8 cellular contexts compared by ENCODE assay signal in the genomic region with DNA sequence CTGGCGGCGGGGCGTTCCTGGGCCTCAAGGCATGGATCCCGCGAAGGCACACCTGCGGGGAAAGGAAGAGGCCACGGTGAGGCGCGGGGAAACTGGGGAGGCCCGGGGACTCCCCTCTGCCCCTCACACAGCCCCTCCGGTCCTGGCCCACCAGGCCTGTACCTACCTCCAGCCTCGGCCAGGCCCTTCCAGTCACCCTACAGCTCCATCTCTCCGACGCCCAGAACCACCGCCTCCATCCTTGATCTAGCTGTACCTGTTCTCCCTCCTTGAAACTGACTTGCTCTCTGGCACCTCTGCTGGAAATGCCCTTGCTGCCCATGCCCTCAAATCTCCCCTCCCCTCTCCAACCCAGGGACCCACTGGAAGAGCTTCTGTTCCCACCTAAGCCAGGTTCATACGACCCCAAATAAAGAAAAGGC. TPM values are rescaled to one million over a fixed set of nuclear protein-coding genes. Genes with fewer than 3 reads are reported as not detected.
DNase-seq lines count a peak whose midpoint lies in the region; ATAC-seq and TF ChIP-seq lines count a peak whose summit lies in the region.

No MANE protein-coding gene starts in this region.

- H3K4me1 ChIP-seq in subcutaneous abdominal adipose tissue (ENCODE audit: control insufficient read depth in 5 of 5, insufficient read depth in 5 of 5, low read length in 5 of 5): peaks cover 2 to 43% (median 33%) of the 10 kb centered on the region in 5 donors

- intact Hi-C loops in posterior vena cava (cut with DNase I): no loop called here

- no peaks in the 10 kb centered on the region for H3K9me3 Mint-ChIP-seq in activated naive CD4-positive, alpha-beta T cell treated with anti-CD3 and anti-CD28 coated beads, Interleukin-2, amount 50 U/mL, for 24 hours
- no peaks in the 10 kb centered on the region for H3K9me3 Mint-ChIP-seq in activated naive CD4-positive, alpha-beta T cell treated with anti-CD3 and anti-CD28 coated beads, Interleukin-2, amount 50 U/mL, for 72 hours
- no peaks in the 10 kb centered on the region for H3K9me3 Mint-ChIP-seq in WTC11
- H3K9me3 Mint-ChIP-seq in immature natural killer cell: no peaks in the 10 kb centered on the region

- peak overlapping the region; percentile 31 for H3K4me3 Mint-ChIP-seq in activated naive CD4-positive, alpha-beta T cell treated with anti-CD3 and anti-CD28 coated beads, Interleukin-2, amount 50 U/mL, for 24 hours
- H3K4me3 Mint-ChIP-seq in WTC11 (peak overlapping the region; percentile 78), immature natural killer cell (peak overlapping the region in 4 of 5 donors; percentile 18 to 73 (median 31))

- no peaks in the 10 kb centered on the region for H3K9me3 ChIP-seq in subcutaneous abdominal adipose tissue (ENCODE audit: control insufficient read depth in 5 of 5, low read length in 5 of 5)

- no peak for DNase-seq in activated naive CD4-positive, alpha-beta T cell treated with anti-CD3 and anti-CD28 coated beads, Interleukin-2, amount 50 U/mL, for 72 hours (ENCODE audit: low spot score in 2 of 2)
- no peak for DNase-seq in WTC11 (ENCODE audit: low spot score)
- no peak for DNase-seq in immature natural killer cell
- DNase-seq in posterior vena cava (ENCODE audit: low spot score): no peak
- DNase-seq in NCI-H1092 (lab: John Stamatoyannopoulos, UW): no peak

- H3K27me3 ChIP-seq in subcutaneous abdominal adipose tissue (ENCODE audit: control insufficient read depth in 5 of 5, insufficient read depth in 4 of 5, low read length in 5 of 5): no peaks in the 10 kb centered on the region

- no peak overlapping the region for H3K4me3 ChIP-seq in subcutaneous abdominal adipose tissue (ENCODE audit: low read depth in 1 of 5, low read length in 5 of 5)

- POLR2A ChIA-PET in WTC11 (lab: Charles Lee): no interaction called here

- CTCF ChIA-PET in WTC11 (lab: Charles Lee): interaction anchor here (0.6 to 2.1 kb wide), 6 partner anchors 9 to 462 kb away, joined by 3 to 9 read pairs (median 4); no protein-coding TSS in a partner anchor

- peak overlapping the region in 1 of 5 donors; percentile 88 for H3K9ac ChIP-seq in subcutaneous abdominal adipose tissue (ENCODE audit: low read length in 5 of 5)

- no peaks in the 10 kb centered on the region for H3K27me3 Mint-ChIP-seq in activated naive CD4-positive, alpha-beta T cell treated with anti-CD3 and anti-CD28 coated beads, Interleukin-2, amount 50 U/mL, for 24 hours
- no peaks in the 10 kb centered on the region for H3K27me3 Mint-ChIP-seq in WTC11 (ENCODE audit: low read depth)
- H3K27me3 Mint-ChIP-seq in immature natural killer cell (ENCODE audit: low read depth in 3 of 3): peaks cover 0 to 15% (median 3%) of the 10 kb centered on the region in 3 donors

- H3K27ac ChIP-seq in subcutaneous abdominal adipose tissue (ENCODE audit: low read depth, low read length): peak overlapping the region; percentile 75

- peaks cover 0 to 24% (median 8%) of the 10 kb centered on the region in 5 donors for H3K36me3 ChIP-seq in subcutaneous abdominal adipose tissue (ENCODE audit: control insufficient read depth in 5 of 5, insufficient read depth in 5 of 5, low read length in 5 of 5)

- no peak for ATAC-seq in activated naive CD4-positive, alpha-beta T cell treated with anti-CD3 and anti-CD28 coated beads, Interleukin-2, amount 50 U/mL, for 72 hours
- no peak for ATAC-seq in WTC11
- no peak for ATAC-seq in HG03095 (IDR thresholded peaks at IDR 0.05; ENCODE audit: unreplicated experiment)

- TF ChIP-seq CTCF in WTC11 (IDR thresholded peaks at IDR 0.05): no peak

- H3K36me3 Mint-ChIP-seq in activated naive CD4-positive, alpha-beta T cell treated with anti-CD3 and anti-CD28 coated beads, Interleukin-2, amount 50 U/mL, for 24 hours: no peaks in the 10 kb centered on the region
- H3K36me3 Mint-ChIP-seq in activated naive CD4-positive, alpha-beta T cell treated with anti-CD3 and anti-CD28 coated beads, Interleukin-2, amount 50 U/mL, for 72 hours: peaks cover 0 to 6% of the 10 kb centered on the region in 2 donors
- no peaks in the 10 kb centered on the region; the same call in 1 of the 2 replicates for H3K36me3 Mint-ChIP-seq in WTC11
- H3K36me3 Mint-ChIP-seq in immature natural killer cell: no peaks in the 10 kb centered on the region

- H3K4me1 Mint-ChIP-seq in activated naive CD4-positive, alpha-beta T cell treated with anti-CD3 and anti-CD28 coated beads, Interleukin-2, amount 50 U/mL, for 24 hours: peaks cover 8% of the 10 kb centered on the region
- H3K4me1 Mint-ChIP-seq in WTC11: peaks cover 15% of the 10 kb centered on the region
- peaks cover 8 to 12% of the 10 kb centered on the region in 2 donors for H3K4me1 Mint-ChIP-seq in immature natural killer cell

- H3K27ac Mint-ChIP-seq in activated naive CD4-positive, alpha-beta T cell treated with anti-CD3 and anti-CD28 coated beads, Interleukin-2, amount 50 U/mL, for 24 hours: no peak overlapping the region
- no peak overlapping the region for H3K27ac Mint-ChIP-seq in activated naive CD4-positive, alpha-beta T cell treated with anti-CD3 and anti-CD28 coated beads, Interleukin-2, amount 50 U/mL, for 72 hours
- peak overlapping the region; percentile 93 for H3K27ac Mint-ChIP-seq in WTC11
- H3K27ac Mint-ChIP-seq in immature natural killer cell: peak overlapping the region in 4 of 6 donors; percentile 65 to 91 (median 76)

TF ChIP-seq in WTC11, 78 proteins besides CTCF, POLR2A, EP300 and RAD21:
- no peak for TF ChIP-seq ZNF232 (CRISPR knock-in tag; IDR thresholded peaks at IDR 0.05)
- TF ChIP-seq, protein P1, sequence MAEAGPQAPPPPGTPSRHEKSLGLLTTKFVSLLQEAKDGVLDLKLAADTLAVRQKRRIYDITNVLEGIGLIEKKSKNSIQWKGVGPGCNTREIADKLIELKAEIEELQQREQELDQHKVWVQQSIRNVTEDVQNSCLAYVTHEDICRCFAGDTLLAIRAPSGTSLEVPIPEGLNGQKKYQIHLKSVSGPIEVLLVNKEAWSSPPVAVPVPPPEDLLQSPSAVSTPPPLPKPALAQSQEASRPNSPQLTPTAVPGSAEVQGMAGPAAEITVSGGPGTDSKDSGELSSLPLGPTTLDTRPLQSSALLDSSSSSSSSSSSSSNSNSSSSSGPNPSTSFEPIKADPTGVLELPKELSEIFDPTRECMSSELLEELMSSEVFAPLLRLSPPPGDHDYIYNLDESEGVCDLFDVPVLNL (CRISPR knock-in tag; IDR thresholded peaks at IDR 0.05; ENCODE audit: borderline replicate concordance, low read depth): no peak
- no peak for TF ChIP-seq MXD4 (CRISPR knock-in tag; IDR thresholded peaks at IDR 0.05; ENCODE audit: borderline replicate concordance)
- no peak for TF ChIP-seq NR1H2 (CRISPR knock-in tag; IDR thresholded peaks at IDR 0.05)
- no peak for TF ChIP-seq ETV6 (CRISPR knock-in tag; IDR thresholded peaks at IDR 0.05)
- no peak for TF ChIP-seq SMAD3 (CRISPR knock-in tag; IDR thresholded peaks at IDR 0.05; ENCODE audit: borderline replicate concordance)
- TF ChIP-seq JAZF1 (CRISPR knock-in tag; IDR thresholded peaks at IDR 0.05): no peak

RNA-seq across cellular contexts. Expression of gene ANKRD9, which starts 1.7 kb away (rescaled TPM):
- 10 to 100 TPM in 1 of 2 donors, 1 to 10 TPM in 1; 5.2 to 15.8 TPM for total RNA-seq in activated naive CD4-positive, alpha-beta T cell treated with anti-CD3 and anti-CD28 coated beads, Interleukin-2, amount 50 U/mL, for 72 hours
- total RNA-seq in WTC11 (2021) (55.6 to 63.8 TPM (median 56.6 TPM) in 3 replicates), posterior vena cava (10 to 100 TPM; 14.0 TPM)
- 1 to 10 TPM in 1 of 3 donors, under 1 TPM in 2; 0.22 to 2.1 (median 0.44) TPM for polyA plus RNA-seq in immature natural killer cell

Comparison
In these comparisons a context has a peak if more than half of its experiments do, and no peak if none do; other contexts are left out.
1. H3K27ac Mint-ChIP-seq: peak in WTC11 (single experiment) and immature natural killer cell (4 of 6); none in activated naive CD4-positive, alpha-beta T cell treated with anti-CD3 and anti-CD28 coated beads, Interleukin-2, amount 50 U/mL, for 24 hours (single experiment) and activated naive CD4-positive, alpha-beta T cell treated with anti-CD3 and anti-CD28 coated beads, Interleukin-2, amount 50 U/mL, for 72 hours (0 of 2).
2. Peak in every context shown above with its lines, with median percentiles within 50 percentile points of each other: H3K4me3 Mint-ChIP-seq.